1 cellular context compared by ENCODE assay signal in the genomic region with DNA sequence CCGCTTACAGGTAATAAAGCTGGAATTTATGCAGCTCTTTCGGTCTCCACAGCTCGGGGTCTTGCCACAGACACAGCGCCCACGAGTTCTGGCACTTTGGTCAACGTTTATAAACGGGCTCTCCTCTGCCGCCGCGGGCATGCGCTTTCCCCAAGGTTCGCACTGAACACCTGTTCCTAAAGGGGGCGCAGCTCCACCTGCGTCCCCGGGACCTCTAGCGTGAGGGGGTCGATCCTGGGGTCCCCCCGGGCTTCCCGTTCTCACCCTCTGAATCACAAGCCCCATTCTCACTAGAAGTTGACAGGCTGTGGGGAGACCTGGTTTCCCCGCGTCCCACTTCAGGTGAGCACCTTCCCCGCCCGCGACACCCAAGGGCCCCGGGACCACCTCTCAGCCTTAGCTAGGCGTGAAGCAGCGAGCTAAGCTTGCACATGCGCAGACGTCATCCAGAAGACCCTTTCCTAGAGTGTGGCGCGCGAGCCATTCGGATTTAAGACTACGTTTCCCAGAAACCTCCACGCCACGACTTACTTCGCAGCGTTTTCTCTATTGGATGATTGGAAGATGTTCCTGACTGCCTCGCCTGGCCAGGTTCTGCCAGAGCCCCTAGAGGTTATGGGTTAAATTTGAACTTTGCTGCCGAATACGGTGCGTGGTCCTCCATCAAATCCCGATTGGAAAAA.
TF ChIP-seq lines count a peak whose summit lies in the region.

No MANE protein-coding gene starts in this region.

TF ChIP-seq in SK-N-SH, 30 proteins besides CTCF, POLR2A, EP300 and RAD21 (continued from another document):
- TF ChIP-seq YY1 (IDR thresholded peaks at IDR 0.05; ENCODE audit: low read depth) (no peak), NFIC (IDR thresholded peaks at IDR 0.05; ENCODE audit: borderline replicate concordance) (no peak)
